In genomic region chr10:95561200-95562177, GRCh38 we compare ENCODE assay signal across 8 cellular contexts. TPM values are rescaled to one million over a fixed set of nuclear protein-coding genes. Genes with fewer than 3 reads are reported as not detected.
DNase-seq lines count a peak whose midpoint lies in the region; ATAC-seq, FAIRE-seq and TF ChIP-seq lines count a peak whose summit lies in the region.

TSS of gene SORBS1 (minus strand) at chr10:95561371. CDS start at chr10:95441135, 120,236 bp downstream.

- dilution Hi-C loops in keratinocyte (cut with MboI; ENCODE audit: extremely low pct_ligation_motif_present, low sequenced_read_pairs), result no loop called here

- H2AFZ ChIP-seq in keratinocyte (ENCODE audit: control insufficient read depth, low read length), result peak within 1 kb of the TSS; percentile 86

- H3K27me3 ChIP-seq in keratinocyte (ENCODE audit: control insufficient read depth, extremely low read depth, insufficient read depth, low read length), result peaks cover 10% of the 10 kb centered on the region

- no peak for TF ChIP-seq CTCF in AG09309 (IDR thresholded peaks at IDR 0.05; ENCODE audit: control insufficient read depth, insufficient read depth, low read depth, low read length, missing control alignments)
- no peak for TF ChIP-seq CTCF in keratinocyte (optimal IDR thresholded peaks at IDR 0.05 in 1 of 3, IDR thresholded peaks at IDR 0.05 in 1 of 3, conservative IDR thresholded peaks at IDR 0.05 in 1 of 3; ENCODE audit: extremely low read depth in 1 of 3, insufficient read depth in 2 of 3, low read length in 3 of 3)

- H4K20me1 ChIP-seq in keratinocyte (ENCODE audit: control insufficient read depth, extremely low read depth, insufficient read depth, low read length), result no peaks in the 10 kb centered on the region

- H3K79me2 ChIP-seq in keratinocyte (ENCODE audit: control insufficient read depth, insufficient read depth, low read length), result no peaks in the 10 kb centered on the region

- no peak for FAIRE-seq in keratinocyte (lab: Jason Lieb, UNC)

- H3K4me2 ChIP-seq in keratinocyte (ENCODE audit: control insufficient read depth, extremely low read depth, insufficient read depth, low read depth, low read length), result peak within 1 kb of the TSS; percentile 94

- peak within 1 kb of the TSS; percentile 70 for H3K9ac ChIP-seq in keratinocyte (ENCODE audit: control insufficient read depth, extremely low read depth, insufficient read depth, low read length)

- H3K36me3 ChIP-seq in keratinocyte (ENCODE audit: control insufficient read depth in 2 of 2, extremely low read depth in 1 of 2, insufficient read depth in 2 of 2, low read length in 2 of 2), result no peaks in the 10 kb centered on the region

- H3K4me1 ChIP-seq in keratinocyte (ENCODE audit: control insufficient read depth, extremely low read depth, insufficient read depth, low read length), result peaks cover 5% of the 10 kb centered on the region

- peak within 1 kb of the TSS; percentile 8 for H3K27ac ChIP-seq in keratinocyte (ENCODE audit: control insufficient read depth, insufficient read depth, low read length)

- H3K9me3 ChIP-seq in keratinocyte (ENCODE audit: control insufficient read depth, low read depth, low read length), result no peaks in the 10 kb centered on the region

- peak; percentile 100 for ATAC-seq in GM19043 (IDR thresholded peaks at IDR 0.05; ENCODE audit: low read depth, unreplicated experiment)
- ATAC-seq in HG03354 (IDR thresholded peaks at IDR 0.05; ENCODE audit: poor library complexity, severe bottlenecking, unreplicated experiment), result peak; percentile 99

- no peaks in the 10 kb centered on the region for H3K9me1 ChIP-seq in keratinocyte (ENCODE audit: control insufficient read depth, extremely low read depth, insufficient read depth, low read length)

- H3K4me3 ChIP-seq in AG09309 (ENCODE audit: control insufficient read depth, low read depth, low read length), result peak within 1 kb of the TSS; percentile 95
- peak within 1 kb of the TSS; percentile 54 to 95 (median 85) for H3K4me3 ChIP-seq in keratinocyte (ENCODE audit: control insufficient read depth in 2 of 3, extremely low read depth in 1 of 3, insufficient read depth in 2 of 3, low read depth in 1 of 3, low read length in 3 of 3)

- DNase-seq in AG09309 (ENCODE audit: low read depth) (peak; percentile 68), NCI-H446 (lab: John Stamatoyannopoulos, UW) (peak; percentile 60 to 92), cerebellar cortex (ENCODE audit: low spot score) (peak; percentile 96), keratinocyte (ENCODE audit: low read depth, low spot score) (peak; percentile 56)
- DNase-seq in activated CD4-positive, CD25-positive, alpha-beta regulatory T cell treated with anti-CD3 and anti-CD28 coated beads, Interleukin-2, amount 50 U/mL, for 72 hours, result peak; percentile 88
- DNase-seq in stimulated activated CD4-positive, alpha-beta T cell treated with anti-CD3 and anti-CD28 coated beads, Interleukin-12 subunit alpha, Interleukin-12 subunit beta, amount 100 ng/mL, for 4 hours, result peak; percentile 77

RNA-seq across cellular contexts. Expression of gene SORBS1, which starts in this region (rescaled TPM):
- 0.32 to 0.54 TPM (median 0.42 TPM) in 3 replicates for polyA plus RNA-seq in keratinocyte
- 0.86 TPM for polyA plus RNA-seq in keratinocyte (2011; ENCODE audit: low read depth)
- polyA plus RNA-seq in keratinocyte (2011; cell fraction: cytosol; rRNA removed), result 0.26 and 0.52 TPM in 2 replicates
- 0.67 and 1.0 TPM in 2 replicates for polyA plus RNA-seq in keratinocyte (2011; cell fraction: nucleus; rRNA removed)
- polyA plus RNA-seq in keratinocyte (2012; ENCODE audit: low replicate concordance), result 0.31 and 0.62 TPM in 2 replicates
- polyA minus RNA-seq in keratinocyte, result 0.49 to 2.5 TPM (median 0.73 TPM) in 3 replicates
- 0.38 TPM for polyA minus RNA-seq in keratinocyte (2011; cell fraction: cytosol; rRNA and poly(A)+ RNA removed)
- polyA minus RNA-seq in keratinocyte (2011; cell fraction: nucleus; rRNA and poly(A)+ RNA removed), result 0.78 and 1.4 TPM in 2 replicates

Comparison
In these comparisons a context has a peak if more than half of its experiments do, and no peak if none do; other contexts are left out.
1. Peak in every context shown above with its lines: DNase-seq, ATAC-seq, H3K4me3 ChIP-seq and H3K27ac ChIP-seq.